Comparison of ENCODE assay signal across 34 cellular contexts in genomic region chr1:169515641-169516040, GRCh38.
"Had no signal": no experiment of that assay in that cellular context is flagged by ENCODE, and none has a peak within 500 bp of the region (broad histone marks: within the 10 kb centered on the region; RNA-seq: fewer than 3 reads in every experiment).

No MANE protein-coding gene starts in this region.

- FAIRE-seq: endometrium, endothelial cell of umbilical vein had no signal

- H3K4me1 Mint-ChIP-seq: activated CD4-positive, alpha-beta memory T cell treated with anti-CD3 and anti-CD28 coated beads, Interleukin-2, amount 10 ng/mL, durations not matched to agents 7 days and 5 days; activated CD4-positive, alpha-beta T cell treated with anti-CD3 and anti-CD28 coated beads, Interleukin-2, amount 10 ng/mL, durations not matched to agents 7 days and 5 days; activated naive CD8-positive, alpha-beta T cell treated with anti-CD3 and anti-CD28 coated beads, Interleukin-2, amount 10 ng/mL, durations not matched to agents 7 days and 5 days; activated T-helper 17 cell treated with anti-CD3 and anti-CD28 coated beads, Interleukin-2, amount 50 U/mL, for 72 hours; brain; T-helper 17 cell had no signal

- H3K4me3 ChIP-seq: ascending aorta, breast epithelium, cardiac muscle cell, colonic mucosa, esophagus squamous epithelium, gastroesophageal sphincter, heart right ventricle had no signal

- H3K27me3 ChIP-seq: ascending aorta, breast epithelium, cardiac muscle cell, colonic mucosa, esophagus squamous epithelium, gastroesophageal sphincter, heart right ventricle had no signal

- H3K4me3 Mint-ChIP-seq: activated CD4-positive, alpha-beta memory T cell treated with anti-CD3 and anti-CD28 coated beads, Interleukin-2, amount 10 ng/mL, durations not matched to agents 7 days and 5 days; activated CD4-positive, alpha-beta T cell treated with anti-CD3 and anti-CD28 coated beads, Interleukin-2, amount 10 ng/mL, durations not matched to agents 7 days and 5 days; activated naive CD8-positive, alpha-beta T cell treated with anti-CD3 and anti-CD28 coated beads, Interleukin-2, amount 10 ng/mL, durations not matched to agents 7 days and 5 days; activated T-cell treated with anti-CD3 and anti-CD28 coated beads, Interleukin-2, amount 50 U/mL, for 24 hours; activated T-helper 17 cell treated with anti-CD3 and anti-CD28 coated beads, Interleukin-2, amount 50 U/mL, for 72 hours; brain; T-helper 17 cell; T-helper 2 cell treated with Interferon-gamma antibody and Interleukin-4, amounts not matched to agents 5 μg/mL and 100 μg/mL, for 36 hours had no signal

- H3K27me3 Mint-ChIP-seq: activated CD4-positive, alpha-beta memory T cell treated with anti-CD3 and anti-CD28 coated beads, Interleukin-2, amount 10 ng/mL, durations not matched to agents 7 days and 5 days; activated CD4-positive, alpha-beta T cell treated with anti-CD3 and anti-CD28 coated beads, Interleukin-2, amount 10 ng/mL, durations not matched to agents 7 days and 5 days; activated naive CD8-positive, alpha-beta T cell treated with anti-CD3 and anti-CD28 coated beads, Interleukin-2, amount 10 ng/mL, durations not matched to agents 7 days and 5 days; activated T-cell treated with anti-CD3 and anti-CD28 coated beads, Interleukin-2, amount 50 U/mL, for 24 hours; activated T-helper 17 cell treated with anti-CD3 and anti-CD28 coated beads, Interleukin-2, amount 50 U/mL, for 72 hours; brain; T-helper 17 cell had no signal

- H3K9me3 ChIP-seq: ascending aorta, breast epithelium, colonic mucosa, esophagus squamous epithelium, gastroesophageal sphincter, heart right ventricle had no signal

- H3K4me1 ChIP-seq: breast epithelium had no signal

- H3K36me3 Mint-ChIP-seq: activated naive CD8-positive, alpha-beta T cell treated with anti-CD3 and anti-CD28 coated beads, Interleukin-2, amount 10 ng/mL, durations not matched to agents 7 days and 5 days; brain had no signal

- H3K27ac Mint-ChIP-seq: activated CD4-positive, alpha-beta memory T cell treated with anti-CD3 and anti-CD28 coated beads, Interleukin-2, amount 10 ng/mL, durations not matched to agents 7 days and 5 days; activated CD4-positive, alpha-beta T cell treated with anti-CD3 and anti-CD28 coated beads, Interleukin-2, amount 10 ng/mL, durations not matched to agents 7 days and 5 days; activated naive CD8-positive, alpha-beta T cell treated with anti-CD3 and anti-CD28 coated beads, Interleukin-2, amount 10 ng/mL, durations not matched to agents 7 days and 5 days; activated T-cell treated with anti-CD3 and anti-CD28 coated beads, Interleukin-2, amount 50 U/mL, for 24 hours; activated T-helper 17 cell treated with anti-CD3 and anti-CD28 coated beads, Interleukin-2, amount 50 U/mL, for 72 hours; brain; T-helper 17 cell; T-helper 2 cell treated with Interferon-gamma antibody and Interleukin-4, amounts not matched to agents 5 μg/mL and 100 μg/mL, for 36 hours had no signal

- H3K27ac ChIP-seq: ascending aorta, cardiac muscle cell, colonic mucosa, epithelial cell of prostate, esophagus squamous epithelium, gastroesophageal sphincter, heart right ventricle had no signal

- H3K9me3 Mint-ChIP-seq: activated CD4-positive, alpha-beta memory T cell treated with anti-CD3 and anti-CD28 coated beads, Interleukin-2, amount 10 ng/mL, durations not matched to agents 7 days and 5 days; activated CD4-positive, alpha-beta T cell treated with anti-CD3 and anti-CD28 coated beads, Interleukin-2, amount 10 ng/mL, durations not matched to agents 7 days and 5 days; activated naive CD4-positive, alpha-beta T cell treated with anti-CD3 and anti-CD28 coated beads, Interleukin-2, amount 50 U/mL, for 72 hours; activated naive CD8-positive, alpha-beta T cell treated with anti-CD3 and anti-CD28 coated beads, Interleukin-2, amount 10 ng/mL, durations not matched to agents 7 days and 5 days; activated T-cell treated with anti-CD3 and anti-CD28 coated beads, Interleukin-2, amount 50 U/mL, for 24 hours; activated T-helper 17 cell treated with anti-CD3 and anti-CD28 coated beads, Interleukin-2, amount 50 U/mL, for 72 hours; brain; T-helper 2 cell treated with Interferon-gamma antibody and Interleukin-4, amounts not matched to agents 5 μg/mL and 100 μg/mL, for 36 hours had no signal

- DNase-seq: activated CD4-positive, alpha-beta memory T cell treated with anti-CD3 and anti-CD28 coated beads, Interleukin-2, amount 10 ng/mL, durations not matched to agents 7 days and 5 days; activated CD4-positive, alpha-beta T cell treated with anti-CD3 and anti-CD28 coated beads for 4 hours; activated CD4-positive, alpha-beta T cell treated with anti-CD3 and anti-CD28 coated beads, Interleukin-2, amount 10 ng/mL, durations not matched to agents 7 days and 5 days; activated CD4-positive, alpha-beta T cell treated with anti-CD3 and anti-CD28 coated beads, Interleukin-2, amount 50 U/mL, for 4 hours; activated CD4-positive, CD25-positive, alpha-beta regulatory T cell; activated CD4-positive, CD25-positive, alpha-beta regulatory T cell treated with anti-CD3 and anti-CD28 coated beads, Interleukin-2, amount 50 U/mL, for 72 hours; activated CD8-positive, alpha-beta memory T cell treated with anti-CD3 and anti-CD28 coated beads, Interleukin-2, amount 50 U/mL, for 48 hours; activated effector memory CD4-positive, alpha-beta T cell treated with Interleukin-2 at 50 U/mL for 16 hours; activated gamma-delta T cell treated with Interleukin-2 at 50 U/mL for 16 hours; activated naive CD4-positive, alpha-beta T cell treated with Interleukin-2 at 50 U/mL for 16 hours; activated naive CD8-positive, alpha-beta T cell treated with anti-CD3 and anti-CD28 coated beads, Interleukin-2, amount 10 ng/mL, durations not matched to agents 7 days and 5 days; activated T-cell treated with anti-CD3 and anti-CD28 coated beads for 4 hours; activated T-cell treated with anti-CD3 and anti-CD28 coated beads, Interleukin-2, amount 50 U/mL, for 24 hours; central memory CD4-positive, alpha-beta T cell; cerebellar nuclear complex; colonic mucosa; effector CD8-positive, alpha-beta T cell; esophagus squamous epithelium; foreskin melanocyte; heart right ventricle; T-helper 1 cell; T-helper 17 cell; T1000 had no signal

- H3K36me3 ChIP-seq: ascending aorta, breast epithelium, cardiac muscle cell, colonic mucosa, esophagus squamous epithelium, gastroesophageal sphincter had no signal
